ENCODE assay signal across 18 cellular contexts in the genomic region with DNA sequence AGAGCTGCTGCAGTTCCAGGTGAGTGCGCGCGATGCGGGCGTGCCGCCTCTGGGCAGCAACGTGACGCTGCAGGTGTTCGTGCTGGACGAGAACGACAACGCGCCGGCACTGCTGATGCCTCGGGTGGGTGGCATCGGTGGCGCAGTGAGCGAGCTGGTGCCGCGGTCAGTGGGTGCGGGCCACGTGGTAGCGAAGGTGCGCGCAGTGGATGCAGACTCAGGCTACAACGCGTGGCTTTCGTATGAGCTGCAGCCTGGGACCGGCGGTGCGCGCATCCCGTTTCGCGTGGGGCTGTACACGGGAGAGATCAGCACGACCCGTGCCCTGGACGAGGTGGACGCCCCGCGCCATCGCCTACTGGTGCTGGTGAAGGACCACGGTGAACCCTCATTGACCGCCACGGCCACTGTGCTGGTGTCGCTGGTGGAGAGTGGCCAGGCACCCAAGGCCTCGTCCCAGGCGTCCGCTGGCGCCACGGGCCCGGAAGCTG. TPM values are rescaled to one million over a fixed set of nuclear protein-coding genes. Genes with fewer than 3 reads are reported as not detected.
DNase-seq lines count a peak whose midpoint lies in the region; TF ChIP-seq lines count a peak whose summit lies in the region.
"Had no signal": no experiment of that assay in that cellular context is flagged by ENCODE, and none has a peak within 500 bp of the region (broad histone marks: within the 10 kb centered on the region; RNA-seq: fewer than 3 reads in every experiment).

No MANE protein-coding gene starts in this region.

- H3K36me3 ChIP-seq in endodermal cell (ENCODE audit: control insufficient read depth, insufficient read depth, low read length): no peaks in the 10 kb centered on the region
- no peaks in the 10 kb centered on the region for H3K36me3 ChIP-seq in CD8-positive, alpha-beta memory T cell (ENCODE audit: insufficient read depth, low read length)
- H3K36me3 ChIP-seq: BLaER1, HAP-1 had no signal

- H3K4me3 Mint-ChIP-seq in endodermal cell (no peak overlapping the region), osteocyte (ENCODE audit: unreplicated experiment) (no peak overlapping the region)
- no peak overlapping the region for H3K4me3 Mint-ChIP-seq in CD8-positive, alpha-beta memory T cell
- H3K4me3 Mint-ChIP-seq: CD4-positive, alpha-beta memory T cell had no signal

- 95 to 97% methylated on average over 45 to 53 of the region's 53 CpGs for WGBS in endodermal cell (ENCODE audit: insufficient coverage in 1 of 2, insufficient read length in 1 of 2), 2 experiments

- peak; percentile 9 for DNase-seq in activated naive CD4-positive, alpha-beta T cell treated with anti-CD3 and anti-CD28 coated beads, Interleukin-2, amount 50 U/mL, for 16 hours
- no peak for DNase-seq in activated naive CD4-positive, alpha-beta T cell treated with Interleukin-2 at 50 U/mL for 16 hours
- peak; percentile 27 for DNase-seq in endodermal cell
- peak; percentile 84 for DNase-seq in osteocyte (ENCODE audit: extremely low spot score, unreplicated experiment)
- DNase-seq in CD8-positive, alpha-beta memory T cell: no peak
- no peak for DNase-seq in globus pallidus (ENCODE audit: low spot score)
- DNase-seq in germinal center (ENCODE audit: low spot score): no peak
- DNase-seq: 8988T, Calu3, DMS79 treated with DMSO at 0.1 percent for 48 hours, GM23248 had no signal

- H3K27me3 Mint-ChIP-seq in endodermal cell (ENCODE audit: insufficient read depth) (no peaks in the 10 kb centered on the region), osteocyte (ENCODE audit: unreplicated experiment) (no peaks in the 10 kb centered on the region)
- peaks cover 16 to 49% of the 10 kb centered on the region in 2 donors for H3K27me3 Mint-ChIP-seq in CD8-positive, alpha-beta memory T cell

- POLR2A ChIA-PET in CD8-positive, alpha-beta memory T cell (lab: Charles Lee): no interaction called here

- no peak overlapping the region for H3K4me3 ChIP-seq in endodermal cell (ENCODE audit: low read length)
- H3K4me3 ChIP-seq in CD8-positive, alpha-beta memory T cell (ENCODE audit: low read length): no peak overlapping the region
- H3K4me3 ChIP-seq: BLaER1, GM12878, GM23248, HAP-1 had no signal

- H3K27me3 ChIP-seq in endodermal cell (ENCODE audit: control insufficient read depth, insufficient read depth, low read length, poor library complexity, severe bottlenecking): no peaks in the 10 kb centered on the region
- H3K27me3 ChIP-seq in CD8-positive, alpha-beta memory T cell (ENCODE audit: insufficient read depth, low read length, poor library complexity, severe bottlenecking): no peaks in the 10 kb centered on the region
- H3K27me3 ChIP-seq: BLaER1 had no signal

- H3K27ac ChIP-seq in endodermal cell (ENCODE audit: low read depth, low read length): no peak overlapping the region
- no peak overlapping the region for H3K27ac ChIP-seq in CD8-positive, alpha-beta memory T cell (ENCODE audit: low read depth, low read length)
- H3K27ac ChIP-seq: BLaER1, GM23248 had no signal

- H3K4me1 Mint-ChIP-seq in endodermal cell: no peaks in the 10 kb centered on the region
- H3K4me1 Mint-ChIP-seq in osteocyte (ENCODE audit: unreplicated experiment): peaks cover 4% of the 10 kb centered on the region
- no peaks in the 10 kb centered on the region for H3K4me1 Mint-ChIP-seq in CD8-positive, alpha-beta memory T cell
- H3K4me1 Mint-ChIP-seq: CD14-positive monocyte; CD4-positive, alpha-beta memory T cell had no signal

- CTCF ChIA-PET in CD8-positive, alpha-beta memory T cell (lab: Charles Lee): no interaction called here

- no peak for TF ChIP-seq CTCF in endodermal cell (conservative IDR thresholded peaks at IDR 0.05)
- no peak for TF ChIP-seq CTCF in osteocyte (IDR thresholded peaks at IDR 0.05)

- no peak overlapping the region for H3K27ac Mint-ChIP-seq in endodermal cell
- H3K27ac Mint-ChIP-seq in osteocyte (ENCODE audit: unreplicated experiment): no peak overlapping the region
- H3K27ac Mint-ChIP-seq in CD8-positive, alpha-beta memory T cell: no peak overlapping the region
- H3K27ac Mint-ChIP-seq: CD4-positive, alpha-beta memory T cell had no signal

- H3K9ac ChIP-seq in endodermal cell (ENCODE audit: extremely low read depth, low read length, poor library complexity, severe bottlenecking): no peak overlapping the region
- H3K9ac ChIP-seq: BLaER1, GM23248 had no signal

- H3K36me3 Mint-ChIP-seq in endodermal cell (ENCODE audit: low read depth): peaks cover 26% of the 10 kb centered on the region
- peaks cover 2% of the 10 kb centered on the region for H3K36me3 Mint-ChIP-seq in osteocyte (ENCODE audit: unreplicated experiment)
- H3K36me3 Mint-ChIP-seq in CD8-positive, alpha-beta memory T cell: peaks cover 0 to 4% (median 1%) of the 10 kb centered on the region in 3 donors

- peaks cover 8% of the 10 kb centered on the region for H3K9me3 ChIP-seq in endodermal cell (ENCODE audit: control insufficient read depth, low read length)
- peaks cover 4% of the 10 kb centered on the region for H3K9me3 ChIP-seq in CD8-positive, alpha-beta memory T cell (ENCODE audit: low read length)

- no peaks in the 10 kb centered on the region for H3K4me1 ChIP-seq in endodermal cell (ENCODE audit: control insufficient read depth, insufficient read depth, low read length)
- no peaks in the 10 kb centered on the region for H3K4me1 ChIP-seq in CD8-positive, alpha-beta memory T cell (ENCODE audit: insufficient read depth, low read length)
- H3K4me1 ChIP-seq: BLaER1, HAP-1 had no signal

- H3K9me3 Mint-ChIP-seq in endodermal cell (peaks cover 9% of the 10 kb centered on the region), osteocyte (ENCODE audit: unreplicated experiment) (peaks cover 9% of the 10 kb centered on the region)
- peaks cover 32 to 61% (median 42%) of the 10 kb centered on the region in 5 donors for H3K9me3 Mint-ChIP-seq in CD8-positive, alpha-beta memory T cell

RNA-seq across cellular contexts. Expression of a gene that starts 2.0 kb away (rescaled TPM):
- 1 to 10 TPM; 1.3 to 2.8 TPM for total RNA-seq in endodermal cell
- 0.75 TPM for polyA plus RNA-seq in endodermal cell (2013, experiment 1 of 2)
- 0.75 TPM for polyA plus RNA-seq in endodermal cell (2013, experiment 2 of 2)
- total RNA-seq in osteocyte: 0.19 and 0.42 TPM in 2 replicates
- not detected for total RNA-seq in CD8-positive, alpha-beta memory T cell
- not detected for polyA plus RNA-seq in CD8-positive, alpha-beta memory T cell
- total RNA-seq: CD4-positive, alpha-beta memory T cell; GM12878; GM23248; HepG2 had no signal
- polyA plus RNA-seq: CD14-positive monocyte; CD4-positive, alpha-beta memory T cell; HepG2 had no signal

RNA-seq across cellular contexts. Expression of a gene that starts 4.0 kb away (rescaled TPM):
- 1 to 10 TPM; 5.6 to 6.3 TPM for total RNA-seq in endodermal cell
- polyA plus RNA-seq in endodermal cell (2013, experiment 1 of 2): 12.4 TPM
- polyA plus RNA-seq in endodermal cell (2013, experiment 2 of 2): 13.2 TPM
- total RNA-seq in osteocyte: 12.2 and 12.8 TPM in 2 replicates
- not detected for total RNA-seq in CD8-positive, alpha-beta memory T cell
- not detected for polyA plus RNA-seq in CD8-positive, alpha-beta memory T cell
- total RNA-seq: CD4-positive, alpha-beta memory T cell; GM12878; GM23248; HepG2 had no signal
- polyA plus RNA-seq: AG04450; CD14-positive monocyte; CD4-positive, alpha-beta memory T cell; GM12878; GM23248; HepG2 had no signal

RNA-seq across cellular contexts. Expression of a gene that starts 8.2 kb away (rescaled TPM):
- 1 to 10 TPM; 1.4 to 2.3 TPM for total RNA-seq in endodermal cell
- 2.3 TPM for polyA plus RNA-seq in endodermal cell (2013, experiment 1 of 2)
- polyA plus RNA-seq in endodermal cell (2013, experiment 2 of 2): 2.7 TPM
- total RNA-seq in osteocyte: 0.99 and 1.6 TPM in 2 replicates
- not detected for total RNA-seq in CD8-positive, alpha-beta memory T cell
- polyA plus RNA-seq in CD8-positive, alpha-beta memory T cell: not detected
- total RNA-seq: CD4-positive, alpha-beta memory T cell; GM23248; HepG2 had no signal
- polyA plus RNA-seq: CD14-positive monocyte; CD4-positive, alpha-beta memory T cell; HepG2 had no signal

RNA-seq across cellular contexts. Expression of a gene that starts 16.9 kb away (rescaled TPM):
- total RNA-seq in endodermal cell (1 to 10 TPM in 1 of 2 donors, under 1 TPM in 1; 0.18 to 2.9 TPM), osteocyte (not detected in 2 replicates)
- not detected for polyA plus RNA-seq in endodermal cell (2013, experiment 1 of 2)
- polyA plus RNA-seq in endodermal cell (2013, experiment 2 of 2): not detected
- total RNA-seq in CD8-positive, alpha-beta memory T cell: not detected
- polyA plus RNA-seq in CD8-positive, alpha-beta memory T cell: not detected
- total RNA-seq: CD4-positive, alpha-beta memory T cell; GM12878; GM23248; HepG2 had no signal
- polyA plus RNA-seq: CD14-positive monocyte; CD4-positive, alpha-beta memory T cell; GM23248; HepG2 had no signal

RNA-seq across cellular contexts. Expression of a gene that starts 18.6 kb away (rescaled TPM):
- total RNA-seq in endodermal cell (1 to 10 TPM; 1.8 to 1.9 TPM), osteocyte (1.0 and 1.1 TPM in 2 replicates)
- polyA plus RNA-seq in endodermal cell (2013, experiment 1 of 2): 0.85 TPM
- 0.79 TPM for polyA plus RNA-seq in endodermal cell (2013, experiment 2 of 2)
- total RNA-seq in CD8-positive, alpha-beta memory T cell: not detected
- polyA plus RNA-seq in CD8-positive, alpha-beta memory T cell: not detected
- total RNA-seq: CD4-positive, alpha-beta memory T cell; GM23248; HepG2 had no signal
- polyA plus RNA-seq: CD14-positive monocyte; CD4-positive, alpha-beta memory T cell; GM12878; GM23248; HepG2 had no signal

Comparison
In these comparisons a context has a peak if more than half of its experiments do, and no peak if none do; other contexts are left out.
1. DNase-seq: peak in activated naive CD4-positive, alpha-beta T cell treated with anti-CD3 and anti-CD28 coated beads, Interleukin-2, amount 50 U/mL, for 16 hours (single experiment), endodermal cell (single experiment) and osteocyte (single experiment); none in activated naive CD4-positive, alpha-beta T cell treated with Interleukin-2 at 50 U/mL for 16 hours (single experiment), CD8-positive, alpha-beta memory T cell (0 of 5), globus pallidus (single experiment) and germinal center (single experiment).
2. RNA of a gene that starts 4.0 kb away (total RNA-seq): 12.2 to 12.8 TPM in osteocyte and 5.6 to 6.3 TPM in endodermal cell; not detected in CD8-positive, alpha-beta memory T cell; every median in the first group is over 4 times any median in the second.